Comparison of ENCODE assay signal across 8 cellular contexts in genomic region chr2:111425789-111426201, GRCh38.
A peak's percentile ranks its signal among the peaks of the same experiment; 100 is the strongest.
DNase-seq lines count a peak whose midpoint lies in the region; ATAC-seq lines count a peak whose summit lies in the region.
"Not testable (repeated sequence)": the region's sequence is repeated elsewhere in the genome, so short reads cannot be mapped to it uniquely, and the experiment has no call there.

No MANE protein-coding gene starts in this region.

- H3K4me3 Mint-ChIP-seq in naive thymus-derived CD4-positive, alpha-beta T cell = not testable (repeated sequence)

- H3K36me3 Mint-ChIP-seq in activated naive CD4-positive, alpha-beta T cell treated with anti-CD3 and anti-CD28 coated beads, Interleukin-2, amount 50 U/mL, for 72 hours = peaks cover 5 to 14% of the 10 kb centered on the region in 2 donors
- peaks cover 0 to 16% (median 0%) of the 10 kb centered on the region in 5 donors for H3K36me3 Mint-ChIP-seq in naive thymus-derived CD4-positive, alpha-beta T cell

- CTCF ChIA-PET in naive thymus-derived CD4-positive, alpha-beta T cell (lab: Charles Lee) = not testable (repeated sequence)

- H3K27me3 ChIP-seq in naive thymus-derived CD4-positive, alpha-beta T cell (ENCODE audit: control insufficient read depth in 2 of 2, insufficient read depth in 2 of 2, low read length in 2 of 2) = not testable (repeated sequence)

- H3K27ac ChIP-seq in naive thymus-derived CD4-positive, alpha-beta T cell (ENCODE audit: low read depth, low read length) = not testable (repeated sequence)

- H3K4me1 Mint-ChIP-seq in naive thymus-derived CD4-positive, alpha-beta T cell = peaks cover 0 to 29% (median 4%) of the 10 kb centered on the region in 7 donors

- H3K27me3 Mint-ChIP-seq in naive thymus-derived CD4-positive, alpha-beta T cell = not testable (repeated sequence)

- ATAC-seq in GM18502 (IDR thresholded peaks at IDR 0.05; ENCODE audit: poor library complexity, unreplicated experiment) (peak; percentile 48), GM21723 (IDR thresholded peaks at IDR 0.05; ENCODE audit: unreplicated experiment) (peak; percentile 40), HG03439 (IDR thresholded peaks at IDR 0.05; ENCODE audit: unreplicated experiment) (peak; percentile 40)
- peak; percentile 67 to 69 for ATAC-seq in activated CD4-positive, CD25-positive, alpha-beta regulatory T cell treated with anti-CD3 and anti-CD28 coated beads, Interleukin-2, amount 50 U/mL, for 24 hours
- peak; percentile 70 to 73 for ATAC-seq in activated naive CD4-positive, alpha-beta T cell treated with anti-CD3 and anti-CD28 coated beads, Interleukin-2, amount 50 U/mL, for 72 hours
- ATAC-seq in naive thymus-derived CD4-positive, alpha-beta T cell = not testable (repeated sequence)
- ATAC-seq in stimulated activated naive CD8-positive, alpha-beta T cell treated with anti-CD3 and anti-CD28 coated beads, Interleukin-15, Interleukin-2, amounts not matched to agents 100 U/mL and 50 U/mL, for 24 hours = peak; percentile 72

- intact Hi-C loops in naive thymus-derived CD4-positive, alpha-beta T cell (cut with micrococcal nuclease) = not testable (repeated sequence)

- H3K4me3 ChIP-seq in naive thymus-derived CD4-positive, alpha-beta T cell (ENCODE audit: low read length) = not testable (repeated sequence)

- not testable (repeated sequence) for H3K36me3 ChIP-seq in naive thymus-derived CD4-positive, alpha-beta T cell (ENCODE audit: control insufficient read depth in 2 of 3, insufficient read depth in 3 of 3, low read length in 3 of 3)

- DNase-seq in activated T-cell treated with anti-CD3 and anti-CD28 coated beads, Interleukin-2, amount 50 U/mL, for 48 hours = peak; percentile 48 to 59
- peak in 1 of 2 donors; percentile 46 for DNase-seq in activated naive CD4-positive, alpha-beta T cell treated with anti-CD3 and anti-CD28 coated beads, Interleukin-2, amount 50 U/mL, for 72 hours (ENCODE audit: low spot score in 2 of 2)
- not testable (repeated sequence) for DNase-seq in naive thymus-derived CD4-positive, alpha-beta T cell; stimulated activated naive CD8-positive, alpha-beta T cell treated with anti-CD3 and anti-CD28 coated beads, Interleukin-15, Interleukin-2, amounts not matched to agents 100 U/mL and 50 U/mL, for 24 hours

- not testable (repeated sequence) for H3K9me3 Mint-ChIP-seq in activated naive CD4-positive, alpha-beta T cell treated with anti-CD3 and anti-CD28 coated beads, Interleukin-2, amount 50 U/mL, for 72 hours; naive thymus-derived CD4-positive, alpha-beta T cell

- H3K4me1 ChIP-seq in naive thymus-derived CD4-positive, alpha-beta T cell (ENCODE audit: control insufficient read depth in 2 of 2, insufficient read depth in 2 of 2, low read length in 2 of 2) = peaks cover 14 to 18% of the 10 kb centered on the region in 2 donors

- peak overlapping the region in 1 of 2 donors; percentile 97 for H3K27ac Mint-ChIP-seq in activated naive CD4-positive, alpha-beta T cell treated with anti-CD3 and anti-CD28 coated beads, Interleukin-2, amount 50 U/mL, for 72 hours
- H3K27ac Mint-ChIP-seq in naive thymus-derived CD4-positive, alpha-beta T cell = peak overlapping the region in 5 of 9 donors; percentile 48 to 81 (median 65)

- not testable (repeated sequence) for H3K9me3 ChIP-seq in naive thymus-derived CD4-positive, alpha-beta T cell (ENCODE audit: control insufficient read depth in 2 of 3, low read length in 3 of 3)

- POLR2A ChIA-PET in naive thymus-derived CD4-positive, alpha-beta T cell (lab: Charles Lee) = not testable (repeated sequence)
